ENCODE assay signal across 9 cellular contexts in the genomic region with DNA sequence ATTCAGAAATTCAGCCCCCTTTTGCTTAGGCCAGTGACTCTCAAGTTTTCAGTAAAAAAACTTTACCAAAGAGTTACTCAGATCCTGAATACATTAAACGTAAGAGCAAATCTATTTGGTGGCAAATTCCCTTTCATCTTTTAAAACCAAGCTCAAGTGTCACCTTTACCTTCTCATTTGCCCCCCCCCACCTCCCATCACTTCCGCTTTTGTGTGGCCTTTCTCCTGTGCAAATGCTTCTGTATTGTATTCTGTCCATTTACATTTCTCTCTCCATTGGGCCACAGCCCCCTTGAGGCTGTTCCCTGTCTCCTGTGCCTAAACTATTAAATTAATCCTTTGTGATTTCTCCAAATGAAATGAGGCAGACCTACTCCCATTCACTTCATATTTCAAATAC. TPM values are rescaled to one million over a fixed set of nuclear protein-coding genes. Genes with fewer than 3 reads are reported as not detected.
DNase-seq lines count a peak whose midpoint lies in the region; ATAC-seq and TF ChIP-seq lines count a peak whose summit lies in the region.
"Had no signal": no experiment of that assay in that cellular context is flagged by ENCODE, and none has a peak within 500 bp of the region (broad histone marks: within the 10 kb centered on the region; RNA-seq: fewer than 3 reads in every experiment).

No MANE protein-coding gene starts in this region.

- TF ChIP-seq CTCF in OCI-LY7 (conservative IDR thresholded peaks at IDR 0.05; ENCODE audit: low read length), result peak; percentile 35; the same call in 1 of the 2 replicates
- no peak for TF ChIP-seq CTCF in chondrocyte (IDR thresholded peaks at IDR 0.05)
- no peak for TF ChIP-seq CTCF in progenitor cell of endocrine pancreas (IDR thresholded peaks at IDR 0.05; ENCODE audit: unreplicated experiment)

- peak overlapping the region; percentile 45 for H3K27ac Mint-ChIP-seq in activated CD4-positive, alpha-beta T cell treated with anti-CD3 and anti-CD28 coated beads, Interleukin-2, amount 10 ng/mL, durations not matched to agents 24 days and 14 days
- H3K27ac Mint-ChIP-seq in chondrocyte (ENCODE audit: unreplicated experiment) (peak overlapping the region; percentile 82), progenitor cell of endocrine pancreas (peak overlapping the region; percentile 19)

- peaks cover 58% of the 10 kb centered on the region for H3K36me3 ChIP-seq in OCI-LY7 (ENCODE audit: insufficient read depth, low read length)

- H3K9me2 ChIP-seq in OCI-LY7 (ENCODE audit: insufficient read depth, low read length), result no peaks in the 10 kb centered on the region

- no peak for DNase-seq in activated CD4-positive, alpha-beta T cell treated with anti-CD3 and anti-CD28 coated beads, Interleukin-2, amount 10 ng/mL, durations not matched to agents 24 days and 14 days
- DNase-seq in activated CD4-positive, alpha-beta T cell treated with anti-CD3 and anti-CD28 coated beads, Interleukin-2, amount 50 U/mL, for 4 hours, result no peak
- DNase-seq in OCI-LY7 (ENCODE audit: low spot score) (peak; percentile 52), chondrocyte (ENCODE audit: low spot score) (no peak), progenitor cell of endocrine pancreas (ENCODE audit: low spot score, unreplicated experiment) (no peak), C1 segment of cervical spinal cord (lab: John Stamatoyannopoulos, UW) (no peak)
- no peak for DNase-seq in stimulated activated CD4-positive, alpha-beta T cell treated with anti-CD3 and anti-CD28 coated beads, Interleukin-4, amount 100 ng/mL, for 4 hours
- DNase-seq: NCI-H524 had no signal

- intact Hi-C loops in activated CD4-positive, alpha-beta T cell treated with anti-CD3 and anti-CD28 coated beads, Interleukin-2, amount 10 ng/mL, durations not matched to agents 24 days and 14 days (cut with micrococcal nuclease), result no loop called here
- intact Hi-C loops in OCI-LY7 (cut with micrococcal nuclease; ENCODE audit: unreplicated experiment), result loop anchor here (1.0 to 10.0 kb wide), 3 partner anchors 91 to 458 kb away; no protein-coding TSS in a partner anchor

- H3K4me3 ChIP-seq in OCI-LY7 (ENCODE audit: low read depth, low read length, poor library complexity, severe bottlenecking), result peak overlapping the region; percentile 98

- H3K79me2 ChIP-seq in OCI-LY7 (ENCODE audit: insufficient read depth, low read depth, low read length), result peaks cover 55% of the 10 kb centered on the region

- POLR2A ChIA-PET in OCI-LY7 (lab: Charles Lee), result interaction anchor here (0.5 to 5.2 kb wide), 10 partner anchors 11 to 415 kb away, joined by 3 to 26 read pairs (median 4); a partner anchor contains a TSS

- no peaks in the 10 kb centered on the region for H3K9me3 ChIP-seq in OCI-LY7 (ENCODE audit: low read length)

- H3K9me3 Mint-ChIP-seq in activated CD4-positive, alpha-beta T cell treated with anti-CD3 and anti-CD28 coated beads, Interleukin-2, amount 10 ng/mL, durations not matched to agents 24 days and 14 days, result no peaks in the 10 kb centered on the region
- H3K9me3 Mint-ChIP-seq in chondrocyte (ENCODE audit: low read depth), result no peaks in the 10 kb centered on the region
- no peaks in the 10 kb centered on the region for H3K9me3 Mint-ChIP-seq in progenitor cell of endocrine pancreas (ENCODE audit: low read depth)

- ATAC-seq in HG03457 (IDR thresholded peaks at IDR 0.05; ENCODE audit: unreplicated experiment), result no peak

- H3K27ac ChIP-seq in OCI-LY7 (ENCODE audit: low read depth, low read length, poor library complexity, severe bottlenecking), result peak overlapping the region; percentile 8

- H3K4me1 Mint-ChIP-seq in activated CD4-positive, alpha-beta T cell treated with anti-CD3 and anti-CD28 coated beads, Interleukin-2, amount 10 ng/mL, durations not matched to agents 24 days and 14 days, result peaks cover 24% of the 10 kb centered on the region
- peaks cover 33% of the 10 kb centered on the region for H3K4me1 Mint-ChIP-seq in chondrocyte (ENCODE audit: low read depth)
- peaks cover 23% of the 10 kb centered on the region for H3K4me1 Mint-ChIP-seq in progenitor cell of endocrine pancreas (ENCODE audit: low read depth)

- no TSS peak for BruUV-seq in OCI-LY7 (replicated peaks; lab: Mats Ljungman, UMichigan)

- H2AFZ ChIP-seq in OCI-LY7 (ENCODE audit: low read length), result no peak overlapping the region

- H4K20me1 ChIP-seq in OCI-LY7 (ENCODE audit: insufficient read depth, low read length), result peaks cover 15% of the 10 kb centered on the region

- H3K27me3 Mint-ChIP-seq in activated CD4-positive, alpha-beta T cell treated with anti-CD3 and anti-CD28 coated beads, Interleukin-2, amount 10 ng/mL, durations not matched to agents 24 days and 14 days, result no peaks in the 10 kb centered on the region
- no peaks in the 10 kb centered on the region for H3K27me3 Mint-ChIP-seq in chondrocyte (ENCODE audit: low read depth)
- H3K27me3 Mint-ChIP-seq in progenitor cell of endocrine pancreas, result no peaks in the 10 kb centered on the region

- peak overlapping the region; percentile 92 for H3K4me3 Mint-ChIP-seq in activated CD4-positive, alpha-beta T cell treated with anti-CD3 and anti-CD28 coated beads, Interleukin-2, amount 10 ng/mL, durations not matched to agents 24 days and 14 days
- H3K4me3 Mint-ChIP-seq in chondrocyte (ENCODE audit: unreplicated experiment) (peak overlapping the region; percentile 97), progenitor cell of endocrine pancreas (ENCODE audit: low read depth) (peak overlapping the region; percentile 95)

- peaks cover 39% of the 10 kb centered on the region for H3K4me1 ChIP-seq in OCI-LY7 (ENCODE audit: insufficient read depth, low read length, poor library complexity, severe bottlenecking)

- peaks cover 48% of the 10 kb centered on the region for H3K36me3 Mint-ChIP-seq in activated CD4-positive, alpha-beta T cell treated with anti-CD3 and anti-CD28 coated beads, Interleukin-2, amount 10 ng/mL, durations not matched to agents 24 days and 14 days (ENCODE audit: low read depth)
- H3K36me3 Mint-ChIP-seq in chondrocyte (ENCODE audit: low read depth) (peaks cover 15% of the 10 kb centered on the region), progenitor cell of endocrine pancreas (ENCODE audit: insufficient read depth) (peaks cover 10% of the 10 kb centered on the region)

- CTCF ChIA-PET in OCI-LY7 (lab: Charles Lee; ENCODE audit: unreplicated experiment), result interaction anchor here (1.1 kb wide), 1 partner anchor 43 kb away, joined by 6 read pairs; a partner anchor contains a TSS

- peak overlapping the region; percentile 94 for H3K4me2 ChIP-seq in OCI-LY7 (ENCODE audit: low read length)

RNA-seq across cellular contexts. Expression of a gene that starts 1.9 kb away (rescaled TPM):
- 103 and 104 TPM in 2 replicates for total RNA-seq in activated CD4-positive, alpha-beta T cell treated with anti-CD3 and anti-CD28 coated beads, Interleukin-2, amount 10 ng/mL, durations not matched to agents 24 days and 14 days
- 67.5 and 92.4 TPM in 2 replicates for total RNA-seq in OCI-LY7 (2014; rRNA removed; shearing (Covaris generic))
- total RNA-seq in OCI-LY7 (2022) (91.0 and 103 TPM in 2 replicates), chondrocyte (49.1 to 60.4 TPM (median 49.3 TPM) in 3 replicates), progenitor cell of endocrine pancreas (40.5 and 44.6 TPM in 2 replicates)

RNA-seq across cellular contexts. Expression of a gene that starts 42.7 kb away (rescaled TPM):
- total RNA-seq in activated CD4-positive, alpha-beta T cell treated with anti-CD3 and anti-CD28 coated beads, Interleukin-2, amount 10 ng/mL, durations not matched to agents 24 days and 14 days, result 8.1 and 8.4 TPM in 2 replicates
- total RNA-seq in OCI-LY7 (2014; rRNA removed; shearing (Covaris generic)), result 13.5 and 17.6 TPM in 2 replicates
- total RNA-seq in OCI-LY7 (2022) (23.6 and 30.5 TPM in 2 replicates), chondrocyte (8.0 to 9.6 TPM (median 8.6 TPM) in 3 replicates), progenitor cell of endocrine pancreas (18.2 and 18.8 TPM in 2 replicates)

Comparison
In these comparisons a context has a peak if more than half of its experiments do, and no peak if none do; other contexts are left out.
1. H3K27ac Mint-ChIP-seq: peak in every context shown above with its lines; median percentile 82 in chondrocyte; 45 in activated CD4-positive, alpha-beta T cell treated with anti-CD3 and anti-CD28 coated beads, Interleukin-2, amount 10 ng/mL, durations not matched to agents 24 days and 14 days; 19 in progenitor cell of endocrine pancreas.